Comparison of ENCODE assay signal across 11 cellular contexts in the genomic region with DNA sequence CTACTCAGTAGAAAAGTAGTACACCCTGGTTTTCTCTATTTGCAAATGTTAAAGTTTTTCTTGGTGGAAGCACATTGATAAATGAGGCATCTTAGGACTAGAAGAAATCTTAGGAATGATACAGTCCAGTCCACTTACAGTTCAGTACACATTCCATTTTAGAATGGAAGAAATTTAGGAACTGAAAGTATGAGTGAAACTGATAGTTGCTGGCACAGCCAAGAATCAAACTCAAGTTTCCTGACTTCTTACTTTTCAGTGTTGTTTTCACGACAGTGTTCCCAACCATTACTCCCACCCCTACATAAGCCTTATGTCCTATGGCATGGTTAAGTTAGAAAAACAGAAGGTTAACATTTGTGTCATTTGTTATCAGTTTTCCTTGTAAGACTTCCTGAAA.
"Had no signal": no experiment of that assay in that cellular context is flagged by ENCODE, and none has a peak within 500 bp of the region (broad histone marks: within the 10 kb centered on the region; RNA-seq: fewer than 3 reads in every experiment).

No MANE protein-coding gene starts in this region.

- H3K9me3 ChIP-seq: gastrocnemius medialis had no signal

- H3K4me2 ChIP-seq: smooth muscle cell had no signal

- H3K27me3 ChIP-seq: cardiac muscle cell, gastrocnemius medialis had no signal

- DNase-seq: activated B cell treated with CpG ODN at 0.5 μM for 24 hours; activated CD4-positive, alpha-beta T cell treated with anti-CD3 and anti-CD28 coated beads, Interleukin-2, amount 50 U/mL, for 1 hour; activated naive CD4-positive, alpha-beta T cell treated with anti-CD3 and anti-CD28 coated beads for 36 hours; activated T-cell treated with anti-CD3 and anti-CD28 coated beads for 4 hours; gastrocnemius medialis; right cardiac atrium; T-helper 17 cell had no signal

- H3K4me1 ChIP-seq: gastrocnemius medialis had no signal

- H3K4me3 ChIP-seq: cardiac muscle cell, gastrocnemius medialis, smooth muscle cell had no signal

- ATAC-seq: activated T-helper 17 cell treated with anti-CD3 and anti-CD28 coated beads, Interleukin-2, amount 50 U/mL, for 72 hours; gastrocnemius medialis; right cardiac atrium; stimulated activated memory B cell treated with anti-CD40 and anti-IgM and Interleukin-4, amounts not matched to agents 10 μg/mL and 1 μg/mL and 100 μg/mL, for 72 hours; T-helper 17 cell had no signal

- H3K36me3 ChIP-seq: cardiac muscle cell, gastrocnemius medialis had no signal

- H3K27ac ChIP-seq: cardiac muscle cell, gastrocnemius medialis had no signal
